23 cellular contexts compared by ENCODE assay signal in genomic region chr2:200640906-200641305, GRCh38. TPM values are rescaled to one million over a fixed set of nuclear protein-coding genes. Genes with fewer than 3 reads are reported as not detected.
DNase-seq lines count a peak whose midpoint lies in the region; ATAC-seq and TF ChIP-seq lines count a peak whose summit lies in the region.
"Had no signal": no experiment of that assay in that cellular context is flagged by ENCODE, and none has a peak within 500 bp of the region (broad histone marks: within the 10 kb centered on the region; RNA-seq: fewer than 3 reads in every experiment).

No MANE protein-coding gene starts in this region.

- no peak overlapping the region for H3K27ac ChIP-seq in left lung
- H3K27ac ChIP-seq: 22Rv1; BLaER1 treated with 17β-estradiol and CSF1 and Interleukin-3, amounts not matched to agents 10 nM and 100 nM had no signal

- ATAC-seq in left lung (peak; percentile 33), HG03095 (IDR thresholded peaks at IDR 0.05; ENCODE audit: unreplicated experiment) (no peak)
- no peak for ATAC-seq in stimulated activated memory B cell treated with anti-CD40 and anti-IgM and Interleukin-4, amounts not matched to agents 10 μg/mL and 1 μg/mL and 100 μg/mL, for 72 hours
- ATAC-seq: GM12878 had no signal

- H3K36me3 Mint-ChIP-seq in stimulated activated memory B cell treated with anti-CD40 and anti-IgM and Interleukin-4, amounts not matched to agents 10 μg/mL and 1 μg/mL and 100 μg/mL, for 72 hours: no peaks in the 10 kb centered on the region
- H3K36me3 Mint-ChIP-seq: CD14-positive monocyte; CD8-positive, alpha-beta memory T cell had no signal

- H3K4me1 Mint-ChIP-seq in stimulated activated memory B cell treated with anti-CD40 and anti-IgM and Interleukin-4, amounts not matched to agents 10 μg/mL and 1 μg/mL and 100 μg/mL, for 72 hours: no peaks in the 10 kb centered on the region
- H3K4me1 Mint-ChIP-seq: CD8-positive, alpha-beta memory T cell had no signal

- no peaks in the 10 kb centered on the region for H3K9me3 Mint-ChIP-seq in stimulated activated memory B cell treated with anti-CD40 and anti-IgM and Interleukin-4, amounts not matched to agents 10 μg/mL and 1 μg/mL and 100 μg/mL, for 72 hours
- H3K9me3 Mint-ChIP-seq: CD4-positive, alpha-beta T cell; CD8-positive, alpha-beta memory T cell; HFFc6 had no signal

- H3K27me3 Mint-ChIP-seq in stimulated activated memory B cell treated with anti-CD40 and anti-IgM and Interleukin-4, amounts not matched to agents 10 μg/mL and 1 μg/mL and 100 μg/mL, for 72 hours: peaks cover 14% of the 10 kb centered on the region

- TF ChIP-seq CTCF in fibroblast of pulmonary artery (IDR thresholded peaks at IDR 0.05; ENCODE audit: low read length, missing control alignments) (no peak), left lung (IDR thresholded peaks at IDR 0.05) (no peak)

- no peaks in the 10 kb centered on the region for H3K4me1 ChIP-seq in left lung
- H3K4me1 ChIP-seq: BE2C, HAP-1 had no signal

- H3K27me3 ChIP-seq in MG63: no peaks in the 10 kb centered on the region
- no peaks in the 10 kb centered on the region for H3K27me3 ChIP-seq in left lung
- H3K27me3 ChIP-seq: BE2C; BLaER1 treated with 17β-estradiol and CSF1 and Interleukin-3, amounts not matched to agents 10 nM and 100 nM had no signal

- DNase-seq in AG20443 (ENCODE audit: low spot score): peak; percentile 25
- DNase-seq in MG63: peak; percentile 61
- peak; percentile 76 for DNase-seq in fibroblast of pulmonary artery (ENCODE audit: low read depth)
- no peak for DNase-seq in left lung
- no peak for DNase-seq in T-helper 9 cell
- no peak for DNase-seq in iPS-NIHi7 (ENCODE audit: extremely low spot score)
- DNase-seq: AML-193; BE2C; CD4-positive, alpha-beta T cell; CD8-positive, alpha-beta memory T cell; DMS 273 treated with DMSO at 0.1 percent for 48 hours; DMS79; EL; GDM1; GOT3; HFFc6 had no signal

- intact Hi-C loops in left lung (cut with DNase I): no loop called here

- H3K36me3 ChIP-seq in MG63 (no peaks in the 10 kb centered on the region; the same call in 1 of the 2 replicates), left lung (no peaks in the 10 kb centered on the region)
- H3K36me3 ChIP-seq: BE2C; BLaER1 treated with 17β-estradiol and CSF1 and Interleukin-3, amounts not matched to agents 10 nM and 100 nM; HAP-1 had no signal

- H3K9me3 ChIP-seq in MG63 (no peaks in the 10 kb centered on the region), left lung (no peaks in the 10 kb centered on the region)
- H3K9me3 ChIP-seq: BE2C; BLaER1 treated with 17β-estradiol and CSF1 and Interleukin-3, amounts not matched to agents 10 nM and 100 nM; HAP-1 had no signal

- H3K4me3 ChIP-seq in MG63 (no peak overlapping the region), fibroblast of pulmonary artery (replicated peaks; ENCODE audit: low read depth, low read length) (no peak overlapping the region), left lung (no peak overlapping the region)
- H3K4me3 ChIP-seq: BLaER1 treated with 17β-estradiol and CSF1 and Interleukin-3, amounts not matched to agents 10 nM and 100 nM; GM12878; HAP-1 had no signal

- H3K4me3 Mint-ChIP-seq in stimulated activated memory B cell treated with anti-CD40 and anti-IgM and Interleukin-4, amounts not matched to agents 10 μg/mL and 1 μg/mL and 100 μg/mL, for 72 hours: no peak overlapping the region
- H3K4me3 Mint-ChIP-seq: CD14-positive monocyte; CD4-positive, alpha-beta T cell; CD8-positive, alpha-beta memory T cell; HFFc6 had no signal

- H3K27ac Mint-ChIP-seq in stimulated activated memory B cell treated with anti-CD40 and anti-IgM and Interleukin-4, amounts not matched to agents 10 μg/mL and 1 μg/mL and 100 μg/mL, for 72 hours: no peak overlapping the region
- H3K27ac Mint-ChIP-seq: CD4-positive, alpha-beta T cell; CD8-positive, alpha-beta memory T cell; HFFc6 had no signal

RNA-seq across cellular contexts. Expression of gene AOX1, which starts 55.1 kb away (rescaled TPM):
- 19.1 and 20.6 TPM in 2 replicates for total RNA-seq in MG63 (2014; rRNA removed; shearing (Covaris generic); ENCODE audit: low replicate concordance)
- 10 to 100 TPM; 29.4 to 32.4 TPM for total RNA-seq in left lung
- total RNA-seq: CD4-positive, alpha-beta T cell; CD8-positive, alpha-beta memory T cell had no signal

Comparison
In these comparisons a context has a peak if more than half of its experiments do, and no peak if none do; other contexts are left out.
1. DNase-seq: peak in AG20443 (single experiment), MG63 (single experiment) and fibroblast of pulmonary artery (single experiment); none in left lung (0 of 2), T-helper 9 cell (single experiment) and iPS-NIHi7 (single experiment).